17 cellular contexts compared by ENCODE assay signal in genomic region chr4:183417356-183417755, GRCh38.
"Had no signal": no experiment of that assay in that cellular context is flagged by ENCODE, and none has a peak within 500 bp of the region (broad histone marks: within the 10 kb centered on the region; RNA-seq: fewer than 3 reads in every experiment).

No MANE protein-coding gene starts in this region.

- H3K4me3 ChIP-seq: right atrium auricular region, skin epidermis, transverse colon had no signal

- H3K4me1 ChIP-seq: right atrium auricular region had no signal

- H3K36me3 ChIP-seq: right atrium auricular region, transverse colon had no signal

- H3K27ac ChIP-seq: right atrium auricular region, skin epidermis, transverse colon had no signal

- DNase-seq: activated CD4-positive, alpha-beta T cell treated with anti-CD3 and anti-CD28 coated beads, Interleukin-2, amount 50 U/mL, for 4 hours; activated CD4-positive, CD25-positive, alpha-beta regulatory T cell treated with anti-CD3 and anti-CD28 coated beads, Interleukin-2, amount 50 U/mL, for 72 hours; activated CD8-positive, alpha-beta memory T cell treated with anti-CD3 and anti-CD28 coated beads, Interleukin-2, amount 10 ng/mL, durations not matched to agents 7 days and 5 days; activated effector memory CD4-positive, alpha-beta T cell treated with anti-CD3 and anti-CD28 coated beads, Interleukin-2, amount 50 U/mL, for 16 hours; activated naive CD8-positive, alpha-beta T cell treated with anti-CD3 and anti-CD28 coated beads for 36 hours; activated T-cell treated with anti-CD3 and anti-CD28 coated beads, Interleukin-2, amount 50 U/mL, for 4 hours; cerebellar nuclear complex; effector memory CD8-positive, alpha-beta T cell; hypothalamus; midbrain; naive B cell; nucleus accumbens; transverse colon had no signal

- H3K9me3 Mint-ChIP-seq: activated naive CD8-positive, alpha-beta T cell treated with anti-CD3 and anti-CD28 coated beads for 36 hours; activated T-cell treated with anti-CD3 and anti-CD28 coated beads, Interleukin-2, amount 50 U/mL, for 4 hours; dendritic cell treated with granulocyte-macrophage colony-stimulating factor and Interleukin-4, amounts not matched to agents 40 ng/mL and 50 ng/mL, for 4 days; effector memory CD8-positive, alpha-beta T cell; naive B cell; stimulated activated memory B cell treated with anti-CD40 and anti-IgM and Interleukin-4, amounts not matched to agents 10 μg/mL and 1 μg/mL and 100 μg/mL, for 72 hours had no signal

- H3K27me3 Mint-ChIP-seq: activated CD8-positive, alpha-beta memory T cell treated with anti-CD3 and anti-CD28 coated beads, Interleukin-2, amount 10 ng/mL, durations not matched to agents 7 days and 5 days; activated naive CD8-positive, alpha-beta T cell treated with anti-CD3 and anti-CD28 coated beads for 36 hours; dendritic cell treated with granulocyte-macrophage colony-stimulating factor and Interleukin-4, amounts not matched to agents 40 ng/mL and 50 ng/mL, for 4 days; effector memory CD8-positive, alpha-beta T cell had no signal

- H3K27ac Mint-ChIP-seq: activated CD8-positive, alpha-beta memory T cell treated with anti-CD3 and anti-CD28 coated beads, Interleukin-2, amount 10 ng/mL, durations not matched to agents 7 days and 5 days; activated naive CD8-positive, alpha-beta T cell treated with anti-CD3 and anti-CD28 coated beads for 36 hours; dendritic cell treated with granulocyte-macrophage colony-stimulating factor and Interleukin-4, amounts not matched to agents 40 ng/mL and 50 ng/mL, for 4 days; effector memory CD8-positive, alpha-beta T cell; stimulated activated memory B cell treated with anti-CD40 and anti-IgM and Interleukin-4, amounts not matched to agents 10 μg/mL and 1 μg/mL and 100 μg/mL, for 72 hours had no signal

- H3K4me1 Mint-ChIP-seq: activated CD8-positive, alpha-beta memory T cell treated with anti-CD3 and anti-CD28 coated beads, Interleukin-2, amount 10 ng/mL, durations not matched to agents 7 days and 5 days; activated naive CD8-positive, alpha-beta T cell treated with anti-CD3 and anti-CD28 coated beads for 36 hours; naive B cell; stimulated activated memory B cell treated with anti-CD40 and anti-IgM and Interleukin-4, amounts not matched to agents 10 μg/mL and 1 μg/mL and 100 μg/mL, for 72 hours had no signal

- H3K4me3 Mint-ChIP-seq: activated CD8-positive, alpha-beta memory T cell treated with anti-CD3 and anti-CD28 coated beads, Interleukin-2, amount 10 ng/mL, durations not matched to agents 7 days and 5 days; activated naive CD8-positive, alpha-beta T cell treated with anti-CD3 and anti-CD28 coated beads for 36 hours; activated T-cell treated with anti-CD3 and anti-CD28 coated beads, Interleukin-2, amount 50 U/mL, for 4 hours; dendritic cell treated with granulocyte-macrophage colony-stimulating factor and Interleukin-4, amounts not matched to agents 40 ng/mL and 50 ng/mL, for 4 days; effector memory CD8-positive, alpha-beta T cell; naive B cell; stimulated activated memory B cell treated with anti-CD40 and anti-IgM and Interleukin-4, amounts not matched to agents 10 μg/mL and 1 μg/mL and 100 μg/mL, for 72 hours had no signal

- H3K36me3 Mint-ChIP-seq: activated CD8-positive, alpha-beta memory T cell treated with anti-CD3 and anti-CD28 coated beads, Interleukin-2, amount 10 ng/mL, durations not matched to agents 7 days and 5 days; activated naive CD8-positive, alpha-beta T cell treated with anti-CD3 and anti-CD28 coated beads for 36 hours; naive B cell; stimulated activated memory B cell treated with anti-CD40 and anti-IgM and Interleukin-4, amounts not matched to agents 10 μg/mL and 1 μg/mL and 100 μg/mL, for 72 hours had no signal

- H3K27me3 ChIP-seq: right atrium auricular region, transverse colon had no signal

- H3K9me3 ChIP-seq: right atrium auricular region, transverse colon had no signal
